ENCODE assay signal across 8 cellular contexts in genomic region chr6:149963462-149964242, GRCh38. TPM values are rescaled to one million over a fixed set of nuclear protein-coding genes. Genes with fewer than 3 reads are reported as not detected.
DNase-seq lines count a peak whose midpoint lies in the region; ATAC-seq and TF ChIP-seq lines count a peak whose summit lies in the region.

Gene ULBP1 (plus strand): TSS chr6:149963943. CDS start chr6:149964050, 107 bp downstream.

- H3K4me1 ChIP-seq in BLaER1 treated with 17β-estradiol and CSF1 and Interleukin-3, amounts not matched to agents 10 nM and 100 nM = peaks cover 19 to 29% (median 25%) of the 10 kb centered on the region in 10 experiments
- H3K4me1 ChIP-seq in adrenal gland (replicated peaks in 1 of 2) (peaks cover 0 to 15% of the 10 kb centered on the region in 2 donors), right cardiac atrium (ENCODE audit: control insufficient read depth, insufficient read depth, low read length) (peaks cover 4% of the 10 kb centered on the region), aorta (ENCODE audit: control insufficient read depth in 1 of 2, insufficient read depth in 2 of 2, low read length in 2 of 2) (no peaks in the 10 kb centered on the region)

- peaks cover 72 to 99% (median 93%) of the 10 kb centered on the region in 11 experiments for H3K27me3 ChIP-seq in BLaER1 treated with 17β-estradiol and CSF1 and Interleukin-3, amounts not matched to agents 10 nM and 100 nM
- H3K27me3 ChIP-seq in adrenal gland = peaks cover 41% of the 10 kb centered on the region
- no peaks in the 10 kb centered on the region for H3K27me3 ChIP-seq in right cardiac atrium (ENCODE audit: control insufficient read depth, insufficient read depth)
- peaks cover 0 to 2% of the 10 kb centered on the region in 2 donors for H3K27me3 ChIP-seq in aorta (ENCODE audit: control insufficient read depth in 1 of 2, insufficient read depth in 2 of 2, low read length in 1 of 2)

- no peak for TF ChIP-seq CTCF in adrenal gland (IDR thresholded peaks at IDR 0.05)

- H3K36me3 ChIP-seq in BLaER1 treated with 17β-estradiol and CSF1 and Interleukin-3, amounts not matched to agents 10 nM and 100 nM = no peaks in the 10 kb centered on the region
- H3K36me3 ChIP-seq in adrenal gland (replicated peaks in 1 of 2) = no peaks in the 10 kb centered on the region
- no peaks in the 10 kb centered on the region for H3K36me3 ChIP-seq in aorta (ENCODE audit: control insufficient read depth in 1 of 2, insufficient read depth in 2 of 2, low read length in 1 of 2)

- H3K9me3 ChIP-seq in BLaER1 treated with 17β-estradiol and CSF1 and Interleukin-3, amounts not matched to agents 10 nM and 100 nM (replicated peaks in 1 of 11) = peaks cover 0 to 9% (median 0%) of the 10 kb centered on the region in 11 experiments; a peak in 6 of 22 replicates
- no peaks in the 10 kb centered on the region for H3K9me3 ChIP-seq in adrenal gland (replicated peaks in 1 of 3)
- no peaks in the 10 kb centered on the region for H3K9me3 ChIP-seq in right cardiac atrium (ENCODE audit: control insufficient read depth, low read length)
- no peaks in the 10 kb centered on the region for H3K9me3 ChIP-seq in aorta (ENCODE audit: control insufficient read depth, low read length)

- H3K4me2 ChIP-seq in BLaER1 treated with 17β-estradiol and CSF1 and Interleukin-3, amounts not matched to agents 10 nM and 100 nM = peak within 1 kb of the TSS; percentile 82 to 99 (median 97)

- no peak for TF ChIP-seq POLR2A in adrenal gland (IDR thresholded peaks at IDR 0.05)

- ATAC-seq in GM21529 (IDR thresholded peaks at IDR 0.05; ENCODE audit: unreplicated experiment) = peak; percentile 69
- ATAC-seq in right cardiac atrium = peak; percentile 96 to 97
- ATAC-seq in aorta (ENCODE audit: low FRiP score) = peak; percentile 89

- peak within 1 kb of the TSS in 7 of 11 experiments; percentile 31 to 67 (median 51); a peak in 11 of 22 replicates for H3K27ac ChIP-seq in BLaER1 treated with 17β-estradiol and CSF1 and Interleukin-3, amounts not matched to agents 10 nM and 100 nM
- no peak within 1 kb of the TSS for H3K27ac ChIP-seq in adrenal gland
- no peak within 1 kb of the TSS for H3K27ac ChIP-seq in right cardiac atrium (ENCODE audit: low read length)
- H3K27ac ChIP-seq in aorta (ENCODE audit: low read depth in 1 of 2, low read length in 2 of 2) = no peak within 1 kb of the TSS

- H3K4me3 ChIP-seq in BLaER1 treated with 17β-estradiol and CSF1 and Interleukin-3, amounts not matched to agents 10 nM and 100 nM = peak within 1 kb of the TSS; percentile 51 to 71 (median 62)
- H3K4me3 ChIP-seq in adrenal gland (peak within 1 kb of the TSS in 2 of 4 donors; percentile 11 to 51), right cardiac atrium (ENCODE audit: low read length) (peak within 1 kb of the TSS; percentile 51), aorta (ENCODE audit: low read length in 2 of 2) (no peak within 1 kb of the TSS)

- H3K9ac ChIP-seq in BLaER1 treated with 17β-estradiol and CSF1 and Interleukin-3, amounts not matched to agents 10 nM and 100 nM = peak within 1 kb of the TSS; percentile 47 to 77 (median 63)

- DNase-seq in NCI-H1092 treated with DMSO at 0.1 percent for 48 hours (lab: John Stamatoyannopoulos, UW) (peak; percentile 55), T-helper 1 cell (peak; percentile 49 to 90 (median 59)), adrenal gland (peak; percentile 79 to 83 (median 82)), right cardiac atrium (peak; percentile 92 to 96 (median 94)), renal cortical epithelial cell (ENCODE audit: low read depth) (peak; percentile 7), aorta (peak; percentile 92 to 96)

- intact Hi-C loops in adrenal gland (cut with DNase I) (no loop called here), right cardiac atrium (cut with DNase I) (no loop called here), aorta (cut with DNase I) (no loop called here)

- peaks cover 0 to 35% (median 19%) of the 10 kb centered on the region in 11 experiments; a peak in 18 of 22 replicates for H4K20me1 ChIP-seq in BLaER1 treated with 17β-estradiol and CSF1 and Interleukin-3, amounts not matched to agents 10 nM and 100 nM

- 0 to 5% (median 1%) methylated on average over 17 to 57 of the region's 57 CpGs for WGBS in adrenal gland, 4 donors
- under 1% methylated on average over 57 of the region's 57 CpGs for WGBS in right cardiac atrium
- WGBS in aorta, 2 donors = 2 to 5% methylated on average over 54 to 57 of the region's 57 CpGs

RNA-seq across cellular contexts. Expression of gene ULBP1, which starts in this region (rescaled TPM):
- total RNA-seq in adrenal gland = under 1 TPM in 5 of 8 donors, not detected in 3; 0.14 to 0.68 (median 0.29) TPM
- polyA plus RNA-seq in adrenal gland = under 1 TPM in 2 of 3 donors, not detected in 1; 0.03 to 0.88 TPM
- under 1 TPM in 3 of 4 donors, not detected in 1; 0.20 to 0.22 (median 0.21) TPM for total RNA-seq in right cardiac atrium
- polyA plus RNA-seq in right cardiac atrium = 0.20 TPM
- 0.17 and 0.20 TPM in 2 replicates for total RNA-seq in renal cortical epithelial cell
- total RNA-seq in aorta = under 1 TPM in 1 of 2 donors, not detected in 1; 0.13 TPM
- under 1 TPM in 1 of 2 donors, not detected in 1; 0.38 TPM for polyA plus RNA-seq in aorta

Comparison
In these comparisons a context has a peak if more than half of its experiments do, and no peak if none do; other contexts are left out.
1. Peak in DNase-seq in adrenal gland; RNA of the gene not detected or under 1 TPM.
2. Peak in DNase-seq, ATAC-seq and H3K4me3 ChIP-seq in right cardiac atrium; RNA of the gene not detected or under 1 TPM.
3. Peak in DNase-seq in renal cortical epithelial cell; RNA of the gene not detected or under 1 TPM.
4. Peak in DNase-seq and ATAC-seq in aorta; RNA of the gene not detected or under 1 TPM.
5. H3K27ac ChIP-seq: peak in BLaER1 treated with 17β-estradiol and CSF1 and Interleukin-3, amounts not matched to agents 10 nM and 100 nM (7 of 11); none in adrenal gland (0 of 5), right cardiac atrium (single experiment) and aorta (0 of 2).
6. H3K4me3 ChIP-seq: peak in BLaER1 treated with 17β-estradiol and CSF1 and Interleukin-3, amounts not matched to agents 10 nM and 100 nM (10 of 10); none in aorta (0 of 2).
7. DNase-seq: peak in every context shown above with its lines; median percentile 94 in right cardiac atrium; 94 in aorta; 82 in adrenal gland; 59 in T-helper 1 cell; 55 in NCI-H1092 treated with DMSO at 0.1 percent for 48 hours; 7 in renal cortical epithelial cell.
8. Peak in every context shown above with its lines, with median percentiles within 50 percentile points of each other: ATAC-seq.